ENCODE assay signal across 14 cellular contexts in the genomic region with DNA sequence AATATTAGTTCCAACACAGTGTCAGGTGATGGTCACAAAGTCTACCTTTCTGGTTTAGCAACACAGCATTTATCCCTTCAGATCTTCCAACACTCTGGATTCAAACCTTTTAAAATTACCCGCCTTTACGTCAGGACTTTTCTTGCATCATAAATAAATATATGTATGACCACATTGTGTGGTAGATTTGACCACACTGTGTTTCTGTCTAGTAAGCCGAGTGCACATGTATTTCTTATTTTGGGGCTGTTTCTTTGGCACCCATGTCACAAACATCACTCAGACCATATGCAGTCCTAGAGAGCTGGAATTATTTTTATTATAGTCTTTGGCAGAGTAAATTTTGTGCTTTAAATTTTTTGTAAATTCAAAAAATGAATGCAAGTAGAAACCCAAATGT.
DNase-seq lines count a peak whose midpoint lies in the region; ATAC-seq and TF ChIP-seq lines count a peak whose summit lies in the region.
"Had no signal": no experiment of that assay in that cellular context is flagged by ENCODE, and none has a peak within 500 bp of the region (broad histone marks: within the 10 kb centered on the region; RNA-seq: fewer than 3 reads in every experiment).

No MANE protein-coding gene starts in this region.

- ATAC-seq in activated CD4-positive, alpha-beta T cell treated with anti-CD3 and anti-CD28 coated beads for 36 hours: peak; percentile 6
- no peak for ATAC-seq in activated CD8-positive, alpha-beta T cell treated with anti-CD3 and anti-CD28 coated beads, Interleukin-2, amount 10 ng/mL, durations not matched to agents 7 days and 5 days
- ATAC-seq in natural killer cell (peak in 1 of 3 donors; percentile 39), GM18517 (IDR thresholded peaks at IDR 0.05; ENCODE audit: unreplicated experiment) (no peak), GM19397 (IDR thresholded peaks at IDR 0.05; ENCODE audit: unreplicated experiment) (no peak)
- ATAC-seq: left lobe of liver, pancreas had no signal

- peaks cover 25% of the 10 kb centered on the region for H3K36me3 Mint-ChIP-seq in activated CD4-positive, alpha-beta T cell treated with anti-CD3 and anti-CD28 coated beads for 36 hours (ENCODE audit: low read depth)
- peaks cover 13% of the 10 kb centered on the region for H3K36me3 Mint-ChIP-seq in IgD-negative memory B cell
- peaks cover 64% of the 10 kb centered on the region for H3K36me3 Mint-ChIP-seq in activated CD8-positive, alpha-beta T cell treated with anti-CD3 and anti-CD28 coated beads, Interleukin-2, amount 10 ng/mL, durations not matched to agents 7 days and 5 days (ENCODE audit: low read depth)
- H3K36me3 Mint-ChIP-seq in natural killer cell: no peaks in the 10 kb centered on the region

- no peak for TF ChIP-seq CTCF in natural killer cell (IDR thresholded peaks at IDR 0.05)

- no peaks in the 10 kb centered on the region for H3K9me3 Mint-ChIP-seq in activated CD4-positive, alpha-beta T cell treated with anti-CD3 and anti-CD28 coated beads for 36 hours (ENCODE audit: low read depth)
- H3K9me3 Mint-ChIP-seq in IgD-negative memory B cell (no peaks in the 10 kb centered on the region), natural killer cell (no peaks in the 10 kb centered on the region)
- no peaks in the 10 kb centered on the region for H3K9me3 Mint-ChIP-seq in activated CD8-positive, alpha-beta T cell treated with anti-CD3 and anti-CD28 coated beads, Interleukin-2, amount 10 ng/mL, durations not matched to agents 7 days and 5 days (ENCODE audit: insufficient read depth)
- H3K9me3 Mint-ChIP-seq: endodermal cell had no signal

- CTCF ChIA-PET in activated CD4-positive, alpha-beta T cell treated with anti-CD3 and anti-CD28 coated beads for 36 hours (lab: Charles Lee): interaction anchor here (1.7 to 3.2 kb wide), 4 partner anchors 14 to 56 kb away, joined by 3 to 17 read pairs (median 14); no protein-coding TSS in a partner anchor
- CTCF ChIA-PET in activated CD8-positive, alpha-beta T cell treated with anti-CD3 and anti-CD28 coated beads, Interleukin-2, amount 10 ng/mL, durations not matched to agents 7 days and 5 days (lab: Charles Lee): interaction anchor here (1.2 to 4.5 kb wide), 3 partner anchors 11 to 29 kb away, joined by 3 to 19 read pairs (median 12); no protein-coding TSS in a partner anchor

- H3K27me3 Mint-ChIP-seq in activated CD4-positive, alpha-beta T cell treated with anti-CD3 and anti-CD28 coated beads for 36 hours: no peaks in the 10 kb centered on the region
- H3K27me3 Mint-ChIP-seq in IgD-negative memory B cell (peaks cover 2% of the 10 kb centered on the region), natural killer cell (ENCODE audit: low read depth in 2 of 2) (no peaks in the 10 kb centered on the region)
- H3K27me3 Mint-ChIP-seq in activated CD8-positive, alpha-beta T cell treated with anti-CD3 and anti-CD28 coated beads, Interleukin-2, amount 10 ng/mL, durations not matched to agents 7 days and 5 days (ENCODE audit: low read depth): no peaks in the 10 kb centered on the region

- intact Hi-C loops in activated CD4-positive, alpha-beta T cell treated with anti-CD3 and anti-CD28 coated beads for 36 hours (cut with DNase I, micrococcal nuclease): loop anchor here in 1 of 2 experiments (5.0 kb wide), 1 partner anchor 169 kb away; no protein-coding TSS in a partner anchor
- intact Hi-C loops in natural killer cell (cut with micrococcal nuclease): no loop called here

- H3K27ac Mint-ChIP-seq in activated CD4-positive, alpha-beta T cell treated with anti-CD3 and anti-CD28 coated beads for 36 hours: peak overlapping the region; percentile 84
- H3K27ac Mint-ChIP-seq in IgD-negative memory B cell (peak overlapping the region; percentile 35 to 93 (median 81)), natural killer cell (peak overlapping the region; percentile 72 to 94)
- peak overlapping the region; percentile 41 for H3K27ac Mint-ChIP-seq in activated CD8-positive, alpha-beta T cell treated with anti-CD3 and anti-CD28 coated beads, Interleukin-2, amount 10 ng/mL, durations not matched to agents 7 days and 5 days
- H3K27ac Mint-ChIP-seq: endodermal cell had no signal

- POLR2A ChIA-PET in activated CD4-positive, alpha-beta T cell treated with anti-CD3 and anti-CD28 coated beads for 36 hours (lab: Charles Lee): interaction anchor here (0.6 kb wide), 1 partner anchor 879 kb away, joined by 3 read pairs; no protein-coding TSS in a partner anchor
- POLR2A ChIA-PET in activated CD8-positive, alpha-beta T cell treated with anti-CD3 and anti-CD28 coated beads, Interleukin-2, amount 10 ng/mL, durations not matched to agents 7 days and 5 days (lab: Charles Lee): no interaction called here

- no peak for DNase-seq in activated CD4-positive, alpha-beta T cell treated with anti-CD3 and anti-CD28 coated beads for 36 hours
- no peak for DNase-seq in activated CD4-positive, alpha-beta T cell treated with anti-CD3 and anti-CD28 coated beads, Interleukin-2, amount 50 U/mL, for 48 hours
- DNase-seq in activated CD8-positive, alpha-beta T cell treated with anti-CD3 and anti-CD28 coated beads, Interleukin-2, amount 10 ng/mL, durations not matched to agents 7 days and 5 days: no peak
- DNase-seq in natural killer cell (no peak), NCI-H1436 (lab: John Stamatoyannopoulos, UW) (no peak)
- DNase-seq: endodermal cell, Kasumi-1, mucosa of descending colon, NCI-H446 treated with DMSO at 0.1 percent for 48 hours, pancreas had no signal

- H3K4me3 Mint-ChIP-seq in activated CD4-positive, alpha-beta T cell treated with anti-CD3 and anti-CD28 coated beads for 36 hours: no peak overlapping the region
- H3K4me3 Mint-ChIP-seq in IgD-negative memory B cell (peak overlapping the region in 3 of 4 donors; percentile 34 to 75 (median 35)), natural killer cell (peak overlapping the region; percentile 73)
- H3K4me3 Mint-ChIP-seq in activated CD8-positive, alpha-beta T cell treated with anti-CD3 and anti-CD28 coated beads, Interleukin-2, amount 10 ng/mL, durations not matched to agents 7 days and 5 days: no peak overlapping the region
- H3K4me3 Mint-ChIP-seq: endodermal cell had no signal

- peaks cover 79% of the 10 kb centered on the region for H3K4me1 Mint-ChIP-seq in activated CD4-positive, alpha-beta T cell treated with anti-CD3 and anti-CD28 coated beads for 36 hours
- H3K4me1 Mint-ChIP-seq in IgD-negative memory B cell: peaks cover 61 to 69% (median 62%) of the 10 kb centered on the region in 3 donors
- H3K4me1 Mint-ChIP-seq in activated CD8-positive, alpha-beta T cell treated with anti-CD3 and anti-CD28 coated beads, Interleukin-2, amount 10 ng/mL, durations not matched to agents 7 days and 5 days (ENCODE audit: low read depth): peaks cover 80% of the 10 kb centered on the region
- H3K4me1 Mint-ChIP-seq in natural killer cell: peaks cover 85 to 86% of the 10 kb centered on the region in 2 donors

Comparison
In these comparisons a context has a peak if more than half of its experiments do, and no peak if none do; other contexts are left out.
1. H3K4me3 Mint-ChIP-seq: peak in IgD-negative memory B cell (3 of 4) and natural killer cell (single experiment); none in activated CD4-positive, alpha-beta T cell treated with anti-CD3 and anti-CD28 coated beads for 36 hours (single experiment) and activated CD8-positive, alpha-beta T cell treated with anti-CD3 and anti-CD28 coated beads, Interleukin-2, amount 10 ng/mL, durations not matched to agents 7 days and 5 days (single experiment).
2. Peak in every context shown above with its lines, with median percentiles within 50 percentile points of each other: H3K27ac Mint-ChIP-seq.